ENCODE assay signal across 15 cellular contexts in genomic region chr11:70105755-70106571, GRCh38. TPM values are rescaled to one million over a fixed set of nuclear protein-coding genes. Genes with fewer than 3 reads are reported as not detected.
DNase-seq lines count a peak whose midpoint lies in the region; ATAC-seq and TF ChIP-seq lines count a peak whose summit lies in the region.
"Had no signal": no experiment of that assay in that cellular context is flagged by ENCODE, and none has a peak within 500 bp of the region (broad histone marks: within the 10 kb centered on the region; RNA-seq: fewer than 3 reads in every experiment).

No MANE protein-coding gene starts in this region.

- no peaks in the 10 kb centered on the region for H3K36me3 Mint-ChIP-seq in WTC11

- H3K9me3 ChIP-seq in HEK293 (ENCODE audit: control insufficient read depth, insufficient read depth, low read depth, low read length): no peaks in the 10 kb centered on the region

- H3K4me3 ChIP-seq in HEK293 (ENCODE audit: low read depth, low read length): no peak overlapping the region

- H3K36me3 ChIP-seq in HEK293 (ENCODE audit: control insufficient read depth in 2 of 2, insufficient read depth in 1 of 2, low read length in 2 of 2): no peaks in the 10 kb centered on the region

- POLR2A ChIA-PET in HEK293 (lab: Yijun Ruan, JAX): no interaction called here
- POLR2A ChIA-PET in WTC11 (lab: Charles Lee): no interaction called here

- H3K27ac ChIP-seq in HEK293 (ENCODE audit: extremely low read depth, low read depth, low read length): no peak overlapping the region
- H3K27ac ChIP-seq: foreskin keratinocyte, parathyroid adenoma had no signal

- no peaks in the 10 kb centered on the region; the same call in 1 of the 2 replicates for H3K4me1 ChIP-seq in HEK293 (ENCODE audit: control insufficient read depth, insufficient read depth, low read length)
- H3K4me1 ChIP-seq: foreskin keratinocyte had no signal

- H3K4me1 Mint-ChIP-seq in WTC11: peaks cover 13% of the 10 kb centered on the region

- DNase-seq in WTC11 (ENCODE audit: low spot score) (no peak), left kidney (ENCODE audit: low read depth, low spot score) (peak; percentile 65), retina (peak; percentile 80), NCI-H1694 treated with DMSO at 0.1 percent for 48 hours (lab: John Stamatoyannopoulos, UW) (no peak), HCEC 1CT (no peak), HUDEP-2 (lab: John Stamatoyannopoulos, UW; ENCODE audit: unreplicated experiment in 76 of 76) (no peak)
- DNase-seq: activated T-cell treated with anti-CD3 and anti-CD28 coated beads for 4 hours; AML-193; foreskin keratinocyte; GDM1; NCI-H1417 treated with DMSO at 0.1 percent for 48 hours; stimulated activated CD8-positive, alpha-beta memory T cell treated with anti-CD3 and anti-CD28 coated beads, Interleukin-4, amount 100 ng/mL, for 48 hours; T-helper 1 cell had no signal

- no peaks in the 10 kb centered on the region for H3K9me3 Mint-ChIP-seq in WTC11

- 0 out of 2 replicates have a peak overlapping the region, but pooled peaks have one; percentile 15 for H3K27ac Mint-ChIP-seq in WTC11

- no peak for TF ChIP-seq CTCF in HEK293 (tag by site-specific recombination; IDR thresholded peaks at IDR 0.05)
- no peak for TF ChIP-seq CTCF in WTC11 (IDR thresholded peaks at IDR 0.05)

- ATAC-seq in WTC11: no peak
- ATAC-seq: foreskin keratinocyte had no signal

- no peaks in the 10 kb centered on the region for H3K27me3 Mint-ChIP-seq in WTC11 (ENCODE audit: low read depth)

- H3K4me3 Mint-ChIP-seq in WTC11: no peak overlapping the region

- CTCF ChIA-PET in HEK293 (lab: Yijun Ruan, JAX): no interaction called here
- CTCF ChIA-PET in WTC11 (lab: Charles Lee): interaction anchor here (1.9 kb wide), 1 partner anchor 86 kb away, joined by 5 read pairs; no protein-coding TSS in a partner anchor

TF ChIP-seq in HEK293, 187 proteins besides CTCF, POLR2A, EP300 and RAD21:
- TF ChIP-seq ZFHX2 (tag by site-specific recombination; conservative IDR thresholded peaks at IDR 0.05): peak; percentile 20; the same call in 1 of the 2 replicates
- TF ChIP-seq ZNF768 (tag by site-specific recombination; IDR thresholded peaks at IDR 0.05): no peak
- TF ChIP-seq ZNF19 (tag by site-specific recombination; IDR thresholded peaks at IDR 0.05; ENCODE audit: low read depth): no peak
- TF ChIP-seq ZNF354C (tag by site-specific recombination; IDR thresholded peaks at IDR 0.05; ENCODE audit: borderline replicate concordance, low read depth): no peak
- TF ChIP-seq ZIC2 (tag by site-specific recombination; IDR thresholded peaks at IDR 0.05): peak; percentile 23; the same call in 1 of the 2 replicates

TF ChIP-seq in WTC11, 78 proteins besides CTCF, POLR2A, EP300 and RAD21:
- TF ChIP-seq, protein P1, sequence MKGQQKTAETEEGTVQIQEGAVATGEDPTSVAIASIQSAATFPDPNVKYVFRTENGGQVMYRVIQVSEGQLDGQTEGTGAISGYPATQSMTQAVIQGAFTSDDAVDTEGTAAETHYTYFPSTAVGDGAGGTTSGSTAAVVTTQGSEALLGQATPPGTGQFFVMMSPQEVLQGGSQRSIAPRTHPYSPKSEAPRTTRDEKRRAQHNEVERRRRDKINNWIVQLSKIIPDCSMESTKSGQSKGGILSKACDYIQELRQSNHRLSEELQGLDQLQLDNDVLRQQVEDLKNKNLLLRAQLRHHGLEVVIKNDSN (CRISPR knock-in tag; IDR thresholded peaks at IDR 0.05): no peak
- TF ChIP-seq, protein P2, sequence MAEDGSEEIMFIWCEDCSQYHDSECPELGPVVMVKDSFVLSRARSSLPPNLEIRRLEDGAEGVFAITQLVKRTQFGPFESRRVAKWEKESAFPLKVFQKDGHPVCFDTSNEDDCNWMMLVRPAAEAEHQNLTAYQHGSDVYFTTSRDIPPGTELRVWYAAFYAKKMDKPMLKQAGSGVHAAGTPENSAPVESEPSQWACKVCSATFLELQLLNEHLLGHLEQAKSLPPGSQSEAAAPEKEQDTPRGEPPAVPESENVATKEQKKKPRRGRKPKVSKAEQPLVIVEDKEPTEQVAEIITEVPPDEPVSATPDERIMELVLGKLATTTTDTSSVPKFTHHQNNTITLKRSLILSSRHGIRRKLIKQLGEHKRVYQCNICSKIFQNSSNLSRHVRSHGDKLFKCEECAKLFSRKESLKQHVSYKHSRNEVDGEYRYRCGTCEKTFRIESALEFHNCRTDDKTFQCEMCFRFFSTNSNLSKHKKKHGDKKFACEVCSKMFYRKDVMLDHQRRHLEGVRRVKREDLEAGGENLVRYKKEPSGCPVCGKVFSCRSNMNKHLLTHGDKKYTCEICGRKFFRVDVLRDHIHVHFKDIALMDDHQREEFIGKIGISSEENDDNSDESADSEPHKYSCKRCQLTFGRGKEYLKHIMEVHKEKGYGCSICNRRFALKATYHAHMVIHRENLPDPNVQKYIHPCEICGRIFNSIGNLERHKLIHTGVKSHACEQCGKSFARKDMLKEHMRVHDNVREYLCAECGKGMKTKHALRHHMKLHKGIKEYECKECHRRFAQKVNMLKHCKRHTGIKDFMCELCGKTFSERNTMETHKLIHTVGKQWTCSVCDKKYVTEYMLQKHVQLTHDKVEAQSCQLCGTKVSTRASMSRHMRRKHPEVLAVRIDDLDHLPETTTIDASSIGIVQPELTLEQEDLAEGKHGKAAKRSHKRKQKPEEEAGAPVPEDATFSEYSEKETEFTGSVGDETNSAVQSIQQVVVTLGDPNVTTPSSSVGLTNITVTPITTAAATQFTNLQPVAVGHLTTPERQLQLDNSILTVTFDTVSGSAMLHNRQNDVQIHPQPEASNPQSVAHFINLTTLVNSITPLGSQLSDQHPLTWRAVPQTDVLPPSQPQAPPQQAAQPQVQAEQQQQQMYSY (CRISPR knock-in tag; IDR thresholded peaks at IDR 0.05): no peak
- TF ChIP-seq, protein P3, sequence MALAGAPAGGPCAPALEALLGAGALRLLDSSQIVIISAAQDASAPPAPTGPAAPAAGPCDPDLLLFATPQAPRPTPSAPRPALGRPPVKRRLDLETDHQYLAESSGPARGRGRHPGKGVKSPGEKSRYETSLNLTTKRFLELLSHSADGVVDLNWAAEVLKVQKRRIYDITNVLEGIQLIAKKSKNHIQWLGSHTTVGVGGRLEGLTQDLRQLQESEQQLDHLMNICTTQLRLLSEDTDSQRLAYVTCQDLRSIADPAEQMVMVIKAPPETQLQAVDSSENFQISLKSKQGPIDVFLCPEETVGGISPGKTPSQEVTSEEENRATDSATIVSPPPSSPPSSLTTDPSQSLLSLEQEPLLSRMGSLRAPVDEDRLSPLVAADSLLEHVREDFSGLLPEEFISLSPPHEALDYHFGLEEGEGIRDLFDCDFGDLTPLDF (CRISPR knock-in tag; IDR thresholded peaks at IDR 0.05): no peak
- no peak for TF ChIP-seq ZBTB21 (CRISPR knock-in tag; IDR thresholded peaks at IDR 0.05; ENCODE audit: borderline replicate concordance)
- TF ChIP-seq HMGA2 (CRISPR knock-in tag; IDR thresholded peaks at IDR 0.05): no peak
- TF ChIP-seq, protein P4, sequence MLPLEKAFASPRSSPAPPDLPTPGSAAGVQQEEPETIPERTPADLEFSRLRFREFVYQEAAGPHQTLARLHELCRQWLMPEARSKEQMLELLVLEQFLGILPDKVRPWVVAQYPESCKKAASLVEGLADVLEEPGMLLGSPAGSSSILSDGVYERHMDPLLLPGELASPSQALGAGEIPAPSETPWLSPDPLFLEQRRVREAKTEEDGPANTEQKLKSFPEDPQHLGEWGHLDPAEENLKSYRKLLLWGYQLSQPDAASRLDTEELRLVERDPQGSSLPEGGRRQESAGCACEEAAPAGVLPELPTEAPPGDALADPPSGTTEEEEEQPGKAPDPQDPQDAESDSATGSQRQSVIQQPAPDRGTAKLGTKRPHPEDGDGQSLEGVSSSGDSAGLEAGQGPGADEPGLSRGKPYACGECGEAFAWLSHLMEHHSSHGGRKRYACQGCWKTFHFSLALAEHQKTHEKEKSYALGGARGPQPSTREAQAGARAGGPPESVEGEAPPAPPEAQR (CRISPR knock-in tag; IDR thresholded peaks at IDR 0.05): no peak
- TF ChIP-seq ZNF317 (CRISPR knock-in tag; IDR thresholded peaks at IDR 0.05; ENCODE audit: borderline replicate concordance, low read depth): no peak
- TF ChIP-seq IRF2 (CRISPR knock-in tag; IDR thresholded peaks at IDR 0.05; ENCODE audit: borderline replicate concordance, low read depth): no peak
- TF ChIP-seq SMAD4 (CRISPR knock-in tag; IDR thresholded peaks at IDR 0.05): no peak
- no peak for TF ChIP-seq ELF4 (CRISPR knock-in tag; IDR thresholded peaks at IDR 0.05; ENCODE audit: low read depth)
- TF ChIP-seq NFYB (CRISPR knock-in tag; conservative IDR thresholded peaks at IDR 0.05; ENCODE audit: low read depth): no peak
- TF ChIP-seq FOXK1 (CRISPR knock-in tag; IDR thresholded peaks at IDR 0.05): no peak
- no peak for TF ChIP-seq HMGXB4 (CRISPR knock-in tag; IDR thresholded peaks at IDR 0.05)
- TF ChIP-seq, protein P5, sequence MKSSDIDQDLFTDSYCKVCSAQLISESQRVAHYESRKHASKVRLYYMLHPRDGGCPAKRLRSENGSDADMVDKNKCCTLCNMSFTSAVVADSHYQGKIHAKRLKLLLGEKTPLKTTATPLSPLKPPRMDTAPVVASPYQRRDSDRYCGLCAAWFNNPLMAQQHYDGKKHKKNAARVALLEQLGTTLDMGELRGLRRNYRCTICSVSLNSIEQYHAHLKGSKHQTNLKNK (CRISPR knock-in tag; IDR thresholded peaks at IDR 0.05): no peak
- TF ChIP-seq NFATC4 (CRISPR knock-in tag; IDR thresholded peaks at IDR 0.05): no peak
- TF ChIP-seq ZNF671 (CRISPR knock-in tag; IDR thresholded peaks at IDR 0.05): no peak

RNA-seq across cellular contexts. Expression of gene ANO1, which starts 27.8 kb away (rescaled TPM):
- 4.1 to 5.0 TPM (median 4.7 TPM) in 3 replicates for total RNA-seq in WTC11 (2021)

Comparison
In these comparisons a context has a peak if more than half of its experiments do, and no peak if none do; other contexts are left out.
1. DNase-seq: peak in left kidney (single experiment) and retina (single experiment); none in WTC11 (single experiment), NCI-H1694 treated with DMSO at 0.1 percent for 48 hours (single experiment), HCEC 1CT (single experiment) and HUDEP-2 (0 of 76).